Comparison of ENCODE assay signal across 8 cellular contexts in the genomic region with DNA sequence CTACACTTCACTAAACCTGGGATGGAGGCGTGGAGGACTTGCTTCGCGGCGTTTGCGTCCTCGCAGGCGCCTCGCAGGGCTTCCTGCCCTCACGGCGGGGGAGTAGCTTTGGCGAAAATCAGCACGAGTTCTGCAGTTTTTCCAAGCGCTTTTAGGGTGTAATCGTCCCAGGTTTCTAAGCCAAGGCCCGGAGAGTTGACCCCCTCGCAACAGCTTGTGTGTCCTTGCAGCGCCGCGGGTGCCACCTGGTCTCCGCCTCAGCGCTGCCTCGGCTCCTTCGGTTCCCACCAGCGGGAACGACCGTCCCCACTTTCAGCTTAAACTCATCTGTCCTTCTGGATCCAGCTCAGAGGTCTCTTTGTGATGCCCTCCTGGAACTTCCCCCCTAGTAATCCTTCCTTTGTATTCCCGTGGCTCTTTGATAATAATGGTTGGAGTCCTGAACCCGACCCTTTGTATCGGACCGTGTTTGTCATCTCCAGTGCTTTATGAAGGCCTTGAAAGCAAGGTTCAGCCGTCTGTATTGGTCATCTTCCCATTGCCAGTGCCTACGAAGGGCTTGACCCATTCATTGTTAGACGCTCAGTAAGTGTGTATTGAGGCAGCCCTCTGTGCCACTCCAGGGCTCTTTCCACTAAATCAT. TPM values are rescaled to one million over a fixed set of nuclear protein-coding genes. Genes with fewer than 3 reads are reported as not detected.
DNase-seq lines count a peak whose midpoint lies in the region; ATAC-seq, FAIRE-seq and TF ChIP-seq lines count a peak whose summit lies in the region.

No MANE protein-coding gene starts in this region.

- FAIRE-seq in HTR-8/SVneo (lab: Jason Lieb, UNC) = no peak

- CTCF ChIA-PET in T-cell (lab: Charles Lee) = interaction anchor here in 1 of 2 donors (1.0 to 1.8 kb wide), 2 partner anchors 33 to 137 kb away, joined by 3 to 6 read pairs; no protein-coding TSS in a partner anchor

- no peaks in the 10 kb centered on the region for H3K27me3 Mint-ChIP-seq in T-cell

- H3K27ac Mint-ChIP-seq in T-cell = peak overlapping the region; percentile 99

- peak overlapping the region; percentile 90 for H2BK120ac ChIP-seq in neuronal stem cell (ENCODE audit: low read depth, low read length)

- TF ChIP-seq CTCF in AG10803 (conservative IDR thresholded peaks at IDR 0.05; ENCODE audit: low read length) (no peak), fibroblast of lung (conservative IDR thresholded peaks at IDR 0.05 in 1 of 2, IDR thresholded peaks at IDR 0.05 in 1 of 2; ENCODE audit: low read depth in 1 of 2, low read length in 2 of 2) (no peak)

- H3K18ac ChIP-seq in neuronal stem cell (ENCODE audit: low read length) = peak overlapping the region; percentile 100

- H4K91ac ChIP-seq in neuronal stem cell (ENCODE audit: low read depth, low read length, poor library complexity) = peak overlapping the region; percentile 96

- H2BK12ac ChIP-seq in neuronal stem cell (ENCODE audit: low read length) = no peak overlapping the region

- peak overlapping the region; percentile 97 for H3K23ac ChIP-seq in neuronal stem cell (ENCODE audit: low read depth, low read length, poor library complexity)

- H3K9me3 Mint-ChIP-seq in T-cell = no peaks in the 10 kb centered on the region

- peak overlapping the region; percentile 98 for H2BK15ac ChIP-seq in neuronal stem cell (ENCODE audit: low read length)

- POLR2A ChIA-PET in T-cell (lab: Charles Lee) = no interaction called here

- H2BK5ac ChIP-seq in neuronal stem cell (ENCODE audit: low read length) = peak overlapping the region; percentile 98

- no peaks in the 10 kb centered on the region for H3K79me1 ChIP-seq in neuronal stem cell (ENCODE audit: low read depth, low read length)

- no CpG with 5 or more reads among the region's 33 CpGs for WGBS in neuronal stem cell (ENCODE audit: extremely low coverage in 2 of 2, insufficient read length in 2 of 2, insufficient replicate concordance in 1 of 2), 2 donors

- peaks cover 41 to 51% (median 48%) of the 10 kb centered on the region in 3 donors for H3K4me1 Mint-ChIP-seq in T-cell

- no peaks in the 10 kb centered on the region for H3K27me3 ChIP-seq in fibroblast of lung (ENCODE audit: control insufficient read depth, insufficient read depth, low read length)
- no peaks in the 10 kb centered on the region for H3K27me3 ChIP-seq in neuronal stem cell (ENCODE audit: control insufficient read depth in 3 of 3, insufficient read depth in 3 of 3, low read depth in 1 of 3, low read length in 3 of 3)

- peak overlapping the region; percentile 96 for H3K4ac ChIP-seq in neuronal stem cell (ENCODE audit: low read length)

- H3K79me2 ChIP-seq in fibroblast of lung (ENCODE audit: control insufficient read depth, insufficient read depth, low read length) = peaks cover 32% of the 10 kb centered on the region

- H3K36me3 ChIP-seq in fibroblast of lung (ENCODE audit: control insufficient read depth, insufficient read depth, low read length) (peaks cover 3% of the 10 kb centered on the region), neuronal stem cell (replicated peaks in 1 of 2; ENCODE audit: control insufficient read depth in 2 of 2, insufficient read depth in 2 of 2, low read length in 2 of 2) (peaks cover 0 to 31% of the 10 kb centered on the region in 2 donors)

- no peak overlapping the region for H4K8ac ChIP-seq in neuronal stem cell (ENCODE audit: low read depth, low read length)

- DNase-seq in AG10803 (ENCODE audit: low read depth) (peak; percentile 23), HTR-8/SVneo (ENCODE audit: insufficient read length, low spot score) (peak; percentile 59), T-cell (no peak), fibroblast of lung (ENCODE audit: low read depth in 2 of 2) (peak; percentile 24 to 40), neuronal stem cell (ENCODE audit: low spot score) (peak; percentile 69), cortex of kidney (lab: John Stamatoyannopoulos, UW) (no peak)

- H3K9me3 ChIP-seq in fibroblast of lung (ENCODE audit: control insufficient read depth, insufficient read depth, low read depth, low read length) (no peaks in the 10 kb centered on the region), neuronal stem cell (replicated peaks in 1 of 2; ENCODE audit: control insufficient read depth in 2 of 2, insufficient read depth in 1 of 2, low read depth in 1 of 2, low read length in 2 of 2) (no peaks in the 10 kb centered on the region)

- H3K4me1 ChIP-seq in fibroblast of lung (ENCODE audit: control insufficient read depth, extremely low read depth, insufficient read depth, low read length) = no peaks in the 10 kb centered on the region
- peaks cover 3 to 13% of the 10 kb centered on the region in 2 donors for H3K4me1 ChIP-seq in neuronal stem cell (ENCODE audit: control insufficient read depth in 2 of 2, insufficient read depth in 1 of 2, low read depth in 1 of 2, low read length in 2 of 2)

- H2AFZ ChIP-seq in fibroblast of lung (ENCODE audit: low read length) (peak overlapping the region; percentile 84), neuronal stem cell (ENCODE audit: low read length) (peak overlapping the region; percentile 98)

- peak overlapping the region; percentile 96 for H3K27ac ChIP-seq in fibroblast of lung (ENCODE audit: insufficient read depth, low read length)
- peak overlapping the region; percentile 93 for H3K27ac ChIP-seq in neuronal stem cell (replicated peaks; ENCODE audit: low read length)

- H3K36me3 Mint-ChIP-seq in T-cell = peaks cover 14% of the 10 kb centered on the region

- peak overlapping the region; percentile 84 for H3K4me3 ChIP-seq in AG10803 (ENCODE audit: low read length)
- H3K4me3 ChIP-seq in fibroblast of lung (replicated peaks in 1 of 4; ENCODE audit: control extremely low read depth in 1 of 4, insufficient read depth in 1 of 4, low read depth in 3 of 4, low read length in 4 of 4) = peak overlapping the region; percentile 81 to 95 (median 94)
- H3K4me3 ChIP-seq in neuronal stem cell (ENCODE audit: low read length in 2 of 2) = peak overlapping the region; percentile 91 to 99

- peak overlapping the region; percentile 96 for H3K14ac ChIP-seq in neuronal stem cell (ENCODE audit: low read length)

- peak overlapping the region; percentile 98 for H2AK5ac ChIP-seq in neuronal stem cell (ENCODE audit: low read depth, low read length)

- H3K4me3 Mint-ChIP-seq in T-cell = peak overlapping the region; percentile 84 to 99 (median 94)

- H3K9ac ChIP-seq in fibroblast of lung (ENCODE audit: insufficient read depth, low read length) (peak overlapping the region; percentile 99), neuronal stem cell (ENCODE audit: low read depth, low read length, poor library complexity) (peak overlapping the region; percentile 100)

- ATAC-seq in GM18909 (IDR thresholded peaks at IDR 0.05; ENCODE audit: poor library complexity, unreplicated experiment) (peak; percentile 24), T-cell (replicated peaks in 1 of 4) (peak in 2 of 4 experiments; percentile 19 to 25), HG02571 (IDR thresholded peaks at IDR 0.05; ENCODE audit: unreplicated experiment) (no peak)

- no peaks in the 10 kb centered on the region for H4K20me1 ChIP-seq in fibroblast of lung (ENCODE audit: control insufficient read depth, extremely low read depth, insufficient read depth, low read length)

- H3K4me2 ChIP-seq in fibroblast of lung (ENCODE audit: extremely low read depth, insufficient read depth, low read length) (peak overlapping the region; percentile 54), neuronal stem cell (ENCODE audit: insufficient read depth, low read length, poor library complexity, severe bottlenecking) (peak overlapping the region; percentile 89)

RNA-seq across cellular contexts. Expression of gene SMARCE1, which starts 0.8 kb away (rescaled TPM):
- total RNA-seq in T-cell (10 to 100 TPM; 72.6 to 80.8 (median 75.8) TPM), fibroblast of lung (75.6 and 86.5 TPM in 2 replicates)
- 93.8 and 103 TPM in 2 replicates for polyA plus RNA-seq in fibroblast of lung
- 110 and 134 TPM in 2 replicates for polyA plus RNA-seq in fibroblast of lung (2012)
- polyA minus RNA-seq in fibroblast of lung (ENCODE audit: low replicate concordance) = 10.2 and 21.9 TPM in 2 replicates
- 204 TPM for polyA plus RNA-seq in neuronal stem cell (2013, experiment 1 of 2)
- polyA plus RNA-seq in neuronal stem cell (2013, experiment 2 of 2) = 210 TPM

RNA-seq across cellular contexts. Expression of gene KRT222, which starts 16.5 kb away (rescaled TPM):
- not detected for total RNA-seq in T-cell
- under 0.01 and 0.33 TPM in 2 replicates for total RNA-seq in fibroblast of lung
- 0.05 TPM in 1 of 2 replicates, not detected in the other for polyA plus RNA-seq in fibroblast of lung
- 0.05 TPM in 1 of 2 replicates, not detected in the other for polyA plus RNA-seq in fibroblast of lung (2012)
- not detected in 2 replicates for polyA minus RNA-seq in fibroblast of lung (ENCODE audit: low replicate concordance)
- 0.07 TPM for polyA plus RNA-seq in neuronal stem cell (2013, experiment 1 of 2)
- polyA plus RNA-seq in neuronal stem cell (2013, experiment 2 of 2) = 0.21 TPM

RNA-seq across cellular contexts. Expression of gene KRT24, which starts 55.1 kb away (rescaled TPM):
- total RNA-seq in T-cell (not detected), fibroblast of lung (not detected in 2 replicates)
- polyA plus RNA-seq in fibroblast of lung = not detected in 2 replicates
- not detected in 2 replicates for polyA plus RNA-seq in fibroblast of lung (2012)
- not detected in 2 replicates for polyA minus RNA-seq in fibroblast of lung (ENCODE audit: low replicate concordance)
- not detected for polyA plus RNA-seq in neuronal stem cell (2013, experiment 1 of 2)
- not detected for polyA plus RNA-seq in neuronal stem cell (2013, experiment 2 of 2)

Comparison
In these comparisons a context has a peak if more than half of its experiments do, and no peak if none do; other contexts are left out.
1. DNase-seq: peak in AG10803 (single experiment), HTR-8/SVneo (single experiment), fibroblast of lung (2 of 2) and neuronal stem cell (single experiment); none in T-cell (0 of 34) and cortex of kidney (single experiment).
2. Peak in every context shown above with its lines, with median percentiles within 50 percentile points of each other: H3K4me3 ChIP-seq.